ENCODE assay signal across 1 cellular context in genomic region chr2:112542123-112542973, GRCh38.
TF ChIP-seq lines count a peak whose summit lies in the region.

A gene with protein sequence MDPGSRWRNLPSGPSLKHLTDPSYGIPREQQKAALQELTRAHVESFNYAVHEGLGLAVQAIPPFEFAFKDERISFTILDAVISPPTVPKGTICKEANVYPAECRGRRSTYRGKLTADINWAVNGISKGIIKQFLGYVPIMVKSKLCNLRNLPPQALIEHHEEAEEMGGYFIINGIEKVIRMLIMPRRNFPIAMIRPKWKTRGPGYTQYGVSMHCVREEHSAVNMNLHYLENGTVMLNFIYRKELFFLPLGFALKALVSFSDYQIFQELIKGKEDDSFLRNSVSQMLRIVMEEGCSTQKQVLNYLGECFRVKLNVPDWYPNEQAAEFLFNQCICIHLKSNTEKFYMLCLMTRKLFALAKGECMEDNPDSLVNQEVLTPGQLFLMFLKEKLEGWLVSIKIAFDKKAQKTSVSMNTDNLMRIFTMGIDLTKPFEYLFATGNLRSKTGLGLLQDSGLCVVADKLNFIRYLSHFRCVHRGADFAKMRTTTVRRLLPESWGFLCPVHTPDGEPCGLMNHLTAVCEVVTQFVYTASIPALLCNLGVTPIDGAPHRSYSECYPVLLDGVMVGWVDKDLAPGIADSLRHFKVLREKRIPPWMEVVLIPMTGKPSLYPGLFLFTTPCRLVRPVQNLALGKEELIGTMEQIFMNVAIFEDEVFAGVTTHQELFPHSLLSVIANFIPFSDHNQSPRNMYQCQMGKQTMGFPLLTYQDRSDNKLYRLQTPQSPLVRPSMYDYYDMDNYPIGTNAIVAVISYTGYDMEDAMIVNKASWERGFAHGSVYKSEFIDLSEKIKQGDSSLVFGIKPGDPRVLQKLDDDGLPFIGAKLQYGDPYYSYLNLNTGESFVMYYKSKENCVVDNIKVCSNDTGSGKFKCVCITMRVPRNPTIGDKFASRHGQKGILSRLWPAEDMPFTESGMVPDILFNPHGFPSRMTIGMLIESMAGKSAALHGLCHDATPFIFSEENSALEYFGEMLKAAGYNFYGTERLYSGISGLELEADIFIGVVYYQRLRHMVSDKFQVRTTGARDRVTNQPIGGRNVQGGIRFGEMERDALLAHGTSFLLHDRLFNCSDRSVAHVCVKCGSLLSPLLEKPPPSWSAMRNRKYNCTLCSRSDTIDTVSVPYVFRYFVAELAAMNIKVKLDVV (plus strand): TSS chr2:112542465. CDS start chr2:112542495, 30 bp downstream.

TF ChIP-seq in H1, 55 proteins besides CTCF, POLR2A, EP300 and RAD21 (continued from another document):
- no peak for TF ChIP-seq NRF1 (IDR thresholded peaks at IDR 0.05; ENCODE audit: low read depth, low read length)
- peak; percentile 51; the same call in 1 of the 2 replicates for TF ChIP-seq TCF12 (IDR thresholded peaks at IDR 0.05; ENCODE audit: low read depth, low read length)
- TF ChIP-seq, protein P1, sequence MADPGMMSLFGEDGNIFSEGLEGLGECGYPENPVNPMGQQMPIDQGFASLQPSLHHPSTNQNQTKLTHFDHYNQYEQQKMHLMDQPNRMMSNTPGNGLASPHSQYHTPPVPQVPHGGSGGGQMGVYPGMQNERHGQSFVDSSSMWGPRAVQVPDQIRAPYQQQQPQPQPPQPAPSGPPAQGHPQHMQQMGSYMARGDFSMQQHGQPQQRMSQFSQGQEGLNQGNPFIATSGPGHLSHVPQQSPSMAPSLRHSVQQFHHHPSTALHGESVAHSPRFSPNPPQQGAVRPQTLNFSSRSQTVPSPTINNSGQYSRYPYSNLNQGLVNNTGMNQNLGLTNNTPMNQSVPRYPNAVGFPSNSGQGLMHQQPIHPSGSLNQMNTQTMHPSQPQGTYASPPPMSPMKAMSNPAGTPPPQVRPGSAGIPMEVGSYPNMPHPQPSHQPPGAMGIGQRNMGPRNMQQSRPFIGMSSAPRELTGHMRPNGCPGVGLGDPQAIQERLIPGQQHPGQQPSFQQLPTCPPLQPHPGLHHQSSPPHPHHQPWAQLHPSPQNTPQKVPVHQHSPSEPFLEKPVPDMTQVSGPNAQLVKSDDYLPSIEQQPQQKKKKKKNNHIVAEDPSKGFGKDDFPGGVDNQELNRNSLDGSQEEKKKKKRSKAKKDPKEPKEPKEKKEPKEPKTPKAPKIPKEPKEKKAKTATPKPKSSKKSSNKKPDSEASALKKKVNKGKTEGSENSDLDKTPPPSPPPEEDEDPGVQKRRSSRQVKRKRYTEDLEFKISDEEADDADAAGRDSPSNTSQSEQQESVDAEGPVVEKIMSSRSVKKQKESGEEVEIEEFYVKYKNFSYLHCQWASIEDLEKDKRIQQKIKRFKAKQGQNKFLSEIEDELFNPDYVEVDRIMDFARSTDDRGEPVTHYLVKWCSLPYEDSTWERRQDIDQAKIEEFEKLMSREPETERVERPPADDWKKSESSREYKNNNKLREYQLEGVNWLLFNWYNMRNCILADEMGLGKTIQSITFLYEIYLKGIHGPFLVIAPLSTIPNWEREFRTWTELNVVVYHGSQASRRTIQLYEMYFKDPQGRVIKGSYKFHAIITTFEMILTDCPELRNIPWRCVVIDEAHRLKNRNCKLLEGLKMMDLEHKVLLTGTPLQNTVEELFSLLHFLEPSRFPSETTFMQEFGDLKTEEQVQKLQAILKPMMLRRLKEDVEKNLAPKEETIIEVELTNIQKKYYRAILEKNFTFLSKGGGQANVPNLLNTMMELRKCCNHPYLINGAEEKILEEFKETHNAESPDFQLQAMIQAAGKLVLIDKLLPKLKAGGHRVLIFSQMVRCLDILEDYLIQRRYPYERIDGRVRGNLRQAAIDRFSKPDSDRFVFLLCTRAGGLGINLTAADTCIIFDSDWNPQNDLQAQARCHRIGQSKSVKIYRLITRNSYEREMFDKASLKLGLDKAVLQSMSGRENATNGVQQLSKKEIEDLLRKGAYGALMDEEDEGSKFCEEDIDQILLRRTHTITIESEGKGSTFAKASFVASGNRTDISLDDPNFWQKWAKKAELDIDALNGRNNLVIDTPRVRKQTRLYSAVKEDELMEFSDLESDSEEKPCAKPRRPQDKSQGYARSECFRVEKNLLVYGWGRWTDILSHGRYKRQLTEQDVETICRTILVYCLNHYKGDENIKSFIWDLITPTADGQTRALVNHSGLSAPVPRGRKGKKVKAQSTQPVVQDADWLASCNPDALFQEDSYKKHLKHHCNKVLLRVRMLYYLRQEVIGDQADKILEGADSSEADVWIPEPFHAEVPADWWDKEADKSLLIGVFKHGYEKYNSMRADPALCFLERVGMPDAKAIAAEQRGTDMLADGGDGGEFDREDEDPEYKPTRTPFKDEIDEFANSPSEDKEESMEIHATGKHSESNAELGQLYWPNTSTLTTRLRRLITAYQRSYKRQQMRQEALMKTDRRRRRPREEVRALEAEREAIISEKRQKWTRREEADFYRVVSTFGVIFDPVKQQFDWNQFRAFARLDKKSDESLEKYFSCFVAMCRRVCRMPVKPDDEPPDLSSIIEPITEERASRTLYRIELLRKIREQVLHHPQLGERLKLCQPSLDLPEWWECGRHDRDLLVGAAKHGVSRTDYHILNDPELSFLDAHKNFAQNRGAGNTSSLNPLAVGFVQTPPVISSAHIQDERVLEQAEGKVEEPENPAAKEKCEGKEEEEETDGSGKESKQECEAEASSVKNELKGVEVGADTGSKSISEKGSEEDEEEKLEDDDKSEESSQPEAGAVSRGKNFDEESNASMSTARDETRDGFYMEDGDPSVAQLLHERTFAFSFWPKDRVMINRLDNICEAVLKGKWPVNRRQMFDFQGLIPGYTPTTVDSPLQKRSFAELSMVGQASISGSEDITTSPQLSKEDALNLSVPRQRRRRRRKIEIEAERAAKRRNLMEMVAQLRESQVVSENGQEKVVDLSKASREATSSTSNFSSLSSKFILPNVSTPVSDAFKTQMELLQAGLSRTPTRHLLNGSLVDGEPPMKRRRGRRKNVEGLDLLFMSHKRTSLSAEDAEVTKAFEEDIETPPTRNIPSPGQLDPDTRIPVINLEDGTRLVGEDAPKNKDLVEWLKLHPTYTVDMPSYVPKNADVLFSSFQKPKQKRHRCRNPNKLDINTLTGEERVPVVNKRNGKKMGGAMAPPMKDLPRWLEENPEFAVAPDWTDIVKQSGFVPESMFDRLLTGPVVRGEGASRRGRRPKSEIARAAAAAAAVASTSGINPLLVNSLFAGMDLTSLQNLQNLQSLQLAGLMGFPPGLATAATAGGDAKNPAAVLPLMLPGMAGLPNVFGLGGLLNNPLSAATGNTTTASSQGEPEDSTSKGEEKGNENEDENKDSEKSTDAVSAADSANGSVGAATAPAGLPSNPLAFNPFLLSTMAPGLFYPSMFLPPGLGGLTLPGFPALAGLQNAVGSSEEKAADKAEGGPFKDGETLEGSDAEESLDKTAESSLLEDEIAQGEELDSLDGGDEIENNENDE (IDR thresholded peaks at IDR 0.05; ENCODE audit: insufficient replicate concordance, low read length): no peak
- TF ChIP-seq SRF (IDR thresholded peaks at IDR 0.05; ENCODE audit: low read depth, low read length): no peak
- no peak for TF ChIP-seq SIRT6 (IDR thresholded peaks at IDR 0.05; ENCODE audit: low read length)
- TF ChIP-seq HDAC2 (IDR thresholded peaks at IDR 0.05; ENCODE audit: borderline replicate concordance in 1 of 2, low read depth in 2 of 2, low read length in 2 of 2): peak in 1 of 2 experiments; percentile 96; a peak in 2 of 4 replicates
- no peak for TF ChIP-seq HDAC6 (IDR thresholded peaks at IDR 0.05; ENCODE audit: low read depth, low read length)
- peak; percentile 100 for TF ChIP-seq RBBP5 (IDR thresholded peaks at IDR 0.05; ENCODE audit: borderline replicate concordance, low read depth, low read length)
- peak; percentile 68 for TF ChIP-seq CREB1 (IDR thresholded peaks at IDR 0.05)
- TF ChIP-seq BACH1 (IDR thresholded peaks at IDR 0.05; ENCODE audit: low read length): peak; percentile 77
- TF ChIP-seq CBX8 (IDR thresholded peaks at IDR 0.05; ENCODE audit: borderline replicate concordance, low read depth, low read length): no peak
- 0 out of 2 replicates have a peak, but pooled peaks have one; percentile 1 for TF ChIP-seq RXRA (IDR thresholded peaks at IDR 0.05; ENCODE audit: insufficient read depth, low read depth, low read length)
- peak; percentile 79 for TF ChIP-seq SIX5 (IDR thresholded peaks at IDR 0.05; ENCODE audit: low read depth, low read length)
- TF ChIP-seq KDM1A (IDR thresholded peaks at IDR 0.05; ENCODE audit: borderline replicate concordance, low read length): peak; percentile 100
- TF ChIP-seq TAF1 (IDR thresholded peaks at IDR 0.05; ENCODE audit: low read depth, low read length): peak; percentile 69; the same call in 1 of the 2 replicates
- TF ChIP-seq TBP (IDR thresholded peaks at IDR 0.05; ENCODE audit: low read depth, low read length): peak; percentile 59
- TF ChIP-seq KDM5A (IDR thresholded peaks at IDR 0.05; ENCODE audit: low read length): no peak
- TF ChIP-seq NANOG (IDR thresholded peaks at IDR 0.05; ENCODE audit: insufficient read depth, low read depth, low read length, poor library complexity, severe bottlenecking): peak; percentile 38
- peak; percentile 99 for TF ChIP-seq KDM4A (IDR thresholded peaks at IDR 0.05; ENCODE audit: low read depth, low read length, severe bottlenecking)
- TF ChIP-seq RNF2 (IDR thresholded peaks at IDR 0.05; ENCODE audit: borderline replicate concordance, low read depth, low read length, missing control alignments, poor library complexity, severe bottlenecking): no peak
- TF ChIP-seq GTF2F1 (IDR thresholded peaks at IDR 0.05; ENCODE audit: borderline replicate concordance, low read depth, low read length): 0 out of 2 replicates have a peak, but pooled peaks have one; percentile 41
- peak; percentile 64 for TF ChIP-seq POLR2AphosphoS5 (IDR thresholded peaks at IDR 0.05; ENCODE audit: low read depth, low read length)
- no peak for TF ChIP-seq CEBPB (IDR thresholded peaks at IDR 0.05; ENCODE audit: low read depth, low read length)
- peak; percentile 97 for TF ChIP-seq SIN3A (conservative IDR thresholded peaks at IDR 0.05 in 1 of 2, IDR thresholded peaks at IDR 0.05 in 1 of 2; ENCODE audit: low read depth in 1 of 2, low read length in 2 of 2)
- peak; percentile 72 for TF ChIP-seq USF2 (IDR thresholded peaks at IDR 0.05; ENCODE audit: low read length)
- peak; percentile 91 for TF ChIP-seq SAP30 (IDR thresholded peaks at IDR 0.05; ENCODE audit: insufficient read depth, insufficient replicate concordance, low read length)
- peak; percentile 83 for TF ChIP-seq CHD2 (IDR thresholded peaks at IDR 0.05; ENCODE audit: low read length)
- TF ChIP-seq JUND (IDR thresholded peaks at IDR 0.05; ENCODE audit: low read length): no peak
